4 cellular contexts compared by ENCODE assay signal in genomic region chr11:112831041-112831440, GRCh38.
"Had no signal": no experiment of that assay in that cellular context is flagged by ENCODE, and none has a peak within 500 bp of the region (broad histone marks: within the 10 kb centered on the region; RNA-seq: fewer than 3 reads in every experiment).

No MANE protein-coding gene starts in this region.

- H2AFZ ChIP-seq: GM23338 had no signal

- H3K4me2 ChIP-seq: GM23338 had no signal

- H3K4me3 ChIP-seq: GM23338 had no signal

- DNase-seq: H9, HCEC 1CT had no signal

- H3K27ac ChIP-seq: HL-60 had no signal
